ENCODE assay signal across 12 cellular contexts in genomic region chr1:19385236-19385635, GRCh38.
A peak's percentile ranks its signal among the peaks of the same experiment; 100 is the strongest.
DNase-seq lines count a peak whose midpoint lies in the region; ATAC-seq and TF ChIP-seq lines count a peak whose summit lies in the region.
"Had no signal": no experiment of that assay in that cellular context is flagged by ENCODE, and none has a peak within 500 bp of the region (broad histone marks: within the 10 kb centered on the region; RNA-seq: fewer than 3 reads in every experiment).

No MANE protein-coding gene starts in this region.

- H3K27ac ChIP-seq in IMR-90 (ENCODE audit: insufficient read depth, low read length) = peak overlapping the region; percentile 30; the same call in 1 of the 2 replicates
- H3K27ac ChIP-seq in coronary artery = peak overlapping the region; percentile 63 to 83
- H3K27ac ChIP-seq in muscle layer of colon (ENCODE audit: low read depth, low read length) = peak overlapping the region; percentile 69
- H3K27ac ChIP-seq in thymus (ENCODE audit: low read depth) = peak overlapping the region; percentile 9
- H3K27ac ChIP-seq: SJCRH30 had no signal

- H2BK5ac ChIP-seq in IMR-90 (ENCODE audit: low read depth, low read length, poor library complexity, severe bottlenecking) = peak overlapping the region; percentile 63

- TF ChIP-seq POLR2A in IMR-90 (IDR thresholded peaks at IDR 0.05; ENCODE audit: low read depth, low read length) = no peak

- POLR2A ChIA-PET in IMR-90 (lab: Charles Lee; ENCODE audit: unreplicated experiment) = no interaction called here

- H4K91ac ChIP-seq in IMR-90 (ENCODE audit: insufficient read depth, low read depth, low read length) = no peak overlapping the region

- TF ChIP-seq RAD21 in IMR-90 (IDR thresholded peaks at IDR 0.05; ENCODE audit: low read length) = no peak

- DNase-seq in IMR-90 (no peak), coronary artery (ENCODE audit: low spot score) (no peak), GM19240 (ENCODE audit: insufficient read length, low spot score) (no peak)
- DNase-seq: CD8-positive, alpha-beta memory T cell; H7; SJCRH30 had no signal

- H3K27me3 ChIP-seq in IMR-90 (ENCODE audit: control insufficient read depth, insufficient read depth, low read length) (no peaks in the 10 kb centered on the region), muscle layer of colon (ENCODE audit: control insufficient read depth in 1 of 2, insufficient read depth in 2 of 2, low read length in 2 of 2) (no peaks in the 10 kb centered on the region), thymus (ENCODE audit: control insufficient read depth, insufficient read depth) (no peaks in the 10 kb centered on the region)
- H3K27me3 ChIP-seq: ovary, SJCRH30 had no signal

- peak overlapping the region in 1 of 2 experiments; percentile 40; a peak in 1 of 4 replicates for H4K8ac ChIP-seq in IMR-90 (ENCODE audit: low read depth in 2 of 2, low read length in 2 of 2)

- H4K20me1 ChIP-seq in IMR-90 (ENCODE audit: insufficient read depth, low read length) = peaks cover 80% of the 10 kb centered on the region

- peak overlapping the region; percentile 48; the same call in 1 of the 2 replicates for H2AK5ac ChIP-seq in IMR-90 (ENCODE audit: low read depth, low read length)

- H3K4me2 ChIP-seq in IMR-90 (ENCODE audit: low read depth, low read length) = no peak overlapping the region

- intact Hi-C loops in IMR-90 (cut with micrococcal nuclease) = no loop called here

- H2BK120ac ChIP-seq in IMR-90 (ENCODE audit: low read depth, low read length) = no peak overlapping the region; the same call in 1 of the 2 replicates

- H3K14ac ChIP-seq in IMR-90 (replicated peaks; ENCODE audit: low read depth, low read length) = peak overlapping the region; percentile 37; the same call in 1 of the 2 replicates

- peaks cover 30% of the 10 kb centered on the region for H3K36me3 ChIP-seq in IMR-90 (ENCODE audit: control insufficient read depth, insufficient read depth, low read length)
- H3K36me3 ChIP-seq in muscle layer of colon (ENCODE audit: insufficient read depth, low read length) = peaks cover 23% of the 10 kb centered on the region
- peaks cover 50% of the 10 kb centered on the region for H3K36me3 ChIP-seq in thymus (ENCODE audit: control insufficient read depth, insufficient read depth)
- H3K36me3 ChIP-seq: ovary had no signal

- H3K9me3 ChIP-seq in IMR-90 (ENCODE audit: control insufficient read depth, insufficient read depth, low read length) = no peaks in the 10 kb centered on the region
- H3K9me3 ChIP-seq in muscle layer of colon (ENCODE audit: low read length) = no peaks in the 10 kb centered on the region
- no peaks in the 10 kb centered on the region for H3K9me3 ChIP-seq in thymus (ENCODE audit: control insufficient read depth)
- H3K9me3 ChIP-seq: ovary, SJCRH30 had no signal

- H3K56ac ChIP-seq in IMR-90 (ENCODE audit: extremely low read depth, insufficient read depth, low read length) = no peak overlapping the region

- H2BK15ac ChIP-seq in IMR-90 (ENCODE audit: low read depth, low read length) = no peak overlapping the region

- dilution Hi-C loops in IMR-90 (cut with HindIII; ENCODE audit: low sequenced_read_pairs, unreplicated experiment) = no loop called here

- H3K9ac ChIP-seq in IMR-90 (ENCODE audit: low read depth, low read length) (no peak overlapping the region), muscle layer of colon (ENCODE audit: low read length) (no peak overlapping the region)

- H3K23ac ChIP-seq in IMR-90 (ENCODE audit: low read depth, low read length) = 0 out of 2 replicates have a peak overlapping the region, but pooled peaks have one; percentile 26

- WGBS in IMR-90 (ENCODE audit: extremely low coverage in 2 of 2, insufficient read length in 1 of 2), 2 experiments = 100% methylated on average over 1 of the region's 9 CpGs; no CpG with 5 or more reads in 1 of the 2 experiments
- WGBS in thymus = 98% methylated on average over 9 of the region's 9 CpGs

- TF ChIP-seq CTCF in IMR-90 (conservative IDR thresholded peaks at IDR 0.05; ENCODE audit: low read depth, low read length) (no peak), coronary artery (IDR thresholded peaks at IDR 0.05) (no peak)

- peaks cover 54% of the 10 kb centered on the region for H3K9me1 ChIP-seq in IMR-90 (ENCODE audit: insufficient read depth, low read length)

- ATAC-seq in IMR-90 (ENCODE audit: low read depth) (no peak), HG02678 (IDR thresholded peaks at IDR 0.05; ENCODE audit: unreplicated experiment) (no peak), HG02588 (IDR thresholded peaks at IDR 0.05; ENCODE audit: unreplicated experiment) (no peak)
- ATAC-seq: WTC11 had no signal

- 0 out of 2 replicates have a peak overlapping the region, but pooled peaks have one; percentile 28 for H3K4ac ChIP-seq in IMR-90 (ENCODE audit: low read depth, low read length)

- no peak overlapping the region for H3K18ac ChIP-seq in IMR-90 (ENCODE audit: low read depth, low read length)

- no peak overlapping the region for H3K4me3 ChIP-seq in IMR-90 (ENCODE audit: insufficient read depth, low read depth, low read length)
- no peak overlapping the region for H3K4me3 ChIP-seq in coronary artery
- no peak overlapping the region for H3K4me3 ChIP-seq in muscle layer of colon (ENCODE audit: low read depth in 1 of 2, low read length in 2 of 2)
- no peak overlapping the region for H3K4me3 ChIP-seq in thymus (ENCODE audit: low read length)
- H3K4me3 ChIP-seq: ovary, SJCRH30 had no signal

- H3K4me1 ChIP-seq in IMR-90 (ENCODE audit: control insufficient read depth, insufficient read depth, low read length) (peaks cover 25% of the 10 kb centered on the region), muscle layer of colon (ENCODE audit: insufficient read depth, low read length) (peaks cover 44% of the 10 kb centered on the region), thymus (ENCODE audit: control insufficient read depth, insufficient read depth, low read length) (peaks cover 3% of the 10 kb centered on the region)

- BruUV-seq in IMR-90 (replicated peaks; lab: Mats Ljungman, UMichigan) = no TSS peak

- in situ Hi-C loops in IMR-90 (cut with MboI; ENCODE audit: low sequenced_read_pairs) = no loop called here

- H2BK20ac ChIP-seq in IMR-90 (ENCODE audit: low read depth, low read length) = no peak overlapping the region

- peaks cover 67 to 96% of the 10 kb centered on the region in 2 experiments for H3K79me1 ChIP-seq in IMR-90 (ENCODE audit: low read depth in 1 of 2, low read length in 2 of 2)

- no peak overlapping the region for H2AFZ ChIP-seq in IMR-90 (replicated peaks; ENCODE audit: low read length, poor library complexity)

- H2AK9ac ChIP-seq in IMR-90 (replicated peaks; ENCODE audit: low read depth, low read length, poor library complexity) = peak overlapping the region; percentile 43

- H4K5ac ChIP-seq in IMR-90 (ENCODE audit: low read depth, low read length) = no peak overlapping the region; the same call in 1 of the 2 replicates

- CTCF ChIA-PET in IMR-90 (lab: Yijun Ruan, JAX) = no interaction called here

TF ChIP-seq in IMR-90, 13 proteins besides CTCF, POLR2A, EP300 and RAD21:
- TF ChIP-seq MAFK (IDR thresholded peaks at IDR 0.05; ENCODE audit: low read depth, low read length) (no peak), RFX5 (IDR thresholded peaks at IDR 0.05; ENCODE audit: low read depth, low read length) (no peak), USF2 (IDR thresholded peaks at IDR 0.05; ENCODE audit: low read depth, low read length) (no peak), MAZ (IDR thresholded peaks at IDR 0.05; ENCODE audit: borderline replicate concordance, low read depth, low read length) (no peak), MXI1 (IDR thresholded peaks at IDR 0.05; ENCODE audit: borderline replicate concordance, low read depth, low read length) (no peak), FOS (IDR thresholded peaks at IDR 0.05; ENCODE audit: low read depth, low read length) (no peak), RCOR1 (IDR thresholded peaks at IDR 0.05; ENCODE audit: insufficient replicate concordance, low read length) (no peak), BHLHE40 (IDR thresholded peaks at IDR 0.05; ENCODE audit: low read depth, low read length) (no peak), CEBPB (IDR thresholded peaks at IDR 0.05; ENCODE audit: low read depth, low read length) (no peak), SMC3 (IDR thresholded peaks at IDR 0.05; ENCODE audit: low read depth, low read length) (no peak), CHD1 (IDR thresholded peaks at IDR 0.05; ENCODE audit: low read depth, low read length) (no peak), NFE2L2 (IDR thresholded peaks at IDR 0.05; ENCODE audit: low read depth, low read length) (no peak), ELK1 (IDR thresholded peaks at IDR 0.05; ENCODE audit: borderline replicate concordance, low read depth, low read length) (no peak)

Comparison
In these comparisons a context has a peak if more than half of its experiments do, and no peak if none do; other contexts are left out.
1. H3K27ac ChIP-seq: peak in every context shown above with its lines; median percentile 73 in coronary artery; 69 in muscle layer of colon; 30 in IMR-90; 9 in thymus.